In the genomic region with DNA sequence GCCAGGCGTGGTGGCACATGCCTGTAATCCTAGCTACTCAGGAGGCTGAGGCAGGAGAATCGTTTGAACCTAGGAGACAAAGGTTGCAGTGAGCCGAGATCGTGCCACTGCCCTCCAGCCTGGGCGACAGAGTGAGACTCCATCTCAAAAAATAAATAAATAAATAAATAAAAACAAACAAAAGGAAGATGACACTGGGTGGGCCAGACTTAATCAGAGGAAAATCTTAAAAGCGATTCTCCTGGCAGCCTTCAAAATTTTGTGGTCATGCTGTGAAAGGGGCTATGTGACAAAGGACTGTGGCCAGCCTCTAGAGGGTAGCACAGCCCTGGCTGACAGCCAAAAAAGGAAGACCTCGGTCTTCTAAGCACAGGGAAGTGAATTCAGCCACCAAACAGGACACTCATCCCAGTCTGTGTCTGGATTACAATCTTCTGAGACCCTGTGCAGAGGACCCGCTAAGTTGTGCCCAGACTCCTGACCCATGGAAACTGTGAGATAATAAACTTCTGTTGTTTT, we compare ENCODE assay signal across 21 cellular contexts.
A peak's percentile ranks its signal among the peaks of the same experiment; 100 is the strongest.
DNase-seq lines count a peak whose midpoint lies in the region; ATAC-seq, FAIRE-seq and TF ChIP-seq lines count a peak whose summit lies in the region.
"Had no signal": no experiment of that assay in that cellular context is flagged by ENCODE, and none has a peak within 500 bp of the region (broad histone marks: within the 10 kb centered on the region; RNA-seq: fewer than 3 reads in every experiment).

No MANE protein-coding gene starts in this region.

- H3K4me3 ChIP-seq in K562 = no peak overlapping the region
- H3K4me3 ChIP-seq: smooth muscle cell, upper lobe of left lung had no signal

- no peaks in the 10 kb centered on the region for H3K9me3 Mint-ChIP-seq in progenitor cell of endocrine pancreas (ENCODE audit: low read depth)
- H3K9me3 Mint-ChIP-seq: brain had no signal

- no peak for TF ChIP-seq POLR2A in K562 (conservative IDR thresholded peaks at IDR 0.05)

- no peaks in the 10 kb centered on the region for H3K79me2 ChIP-seq in K562 (ENCODE audit: control insufficient read depth, insufficient read depth, low read length)

- peaks cover 19% of the 10 kb centered on the region for H3K4me1 Mint-ChIP-seq in progenitor cell of endocrine pancreas (ENCODE audit: low read depth)
- H3K4me1 Mint-ChIP-seq: brain had no signal

- H3K9me3 ChIP-seq in K562 (replicated peaks; ENCODE audit: control insufficient read depth, insufficient read depth, low read depth, low read length) = no peaks in the 10 kb centered on the region
- H3K9me3 ChIP-seq: upper lobe of left lung had no signal

- H3K4me3 Mint-ChIP-seq in progenitor cell of endocrine pancreas (ENCODE audit: low read depth) = no peak overlapping the region
- H3K4me3 Mint-ChIP-seq: activated naive CD8-positive, alpha-beta T cell; brain had no signal

- no peak for TF ChIP-seq EP300 in K562 (IDR thresholded peaks at IDR 0.05; ENCODE audit: low read length)

- no peaks in the 10 kb centered on the region for H3K9me1 ChIP-seq in K562 (ENCODE audit: control insufficient read depth, insufficient read depth, low read length)

- H3K4me1 ChIP-seq in K562 (replicated peaks in 1 of 2; ENCODE audit: control insufficient read depth in 2 of 2, insufficient read depth in 2 of 2, low read length in 2 of 2) = no peaks in the 10 kb centered on the region
- H3K4me1 ChIP-seq: upper lobe of left lung had no signal

- no peaks in the 10 kb centered on the region for H3K27me3 ChIP-seq in K562 (ENCODE audit: control insufficient read depth in 2 of 2, insufficient read depth in 2 of 2, low read length in 2 of 2)
- H3K27me3 ChIP-seq: upper lobe of left lung had no signal

- DNase-seq in SHP77 (lab: John Stamatoyannopoulos, UW) (peak; percentile 18 to 51), SHP77 treated with DMSO at 0.1 percent for 48 hours (lab: John Stamatoyannopoulos, UW) (no peak), NCI-H146 (lab: John Stamatoyannopoulos, UW) (peak; percentile 59), K562 (ENCODE audit: extremely low read depth in 1 of 4, low spot score in 3 of 4) (peak; percentile 8 to 58 (median 22)), progenitor cell of endocrine pancreas (ENCODE audit: low spot score, unreplicated experiment) (no peak), NCI-H2107 treated with DMSO at 0.1 percent for 48 hours (lab: John Stamatoyannopoulos, UW; ENCODE audit: unreplicated experiment) (no peak), GM10266 (ENCODE audit: extremely low spot score) (no peak)
- DNase-seq: activated CD4-positive, alpha-beta T cell treated with anti-CD3 and anti-CD28 coated beads, Interleukin-2, amount 50 U/mL, for 4 hours; activated T-cell treated with anti-CD3 and anti-CD28 coated beads, Interleukin-2, amount 50 U/mL, for 48 hours; COR-L47; hypothalamus; KG1; NCI-H1694 treated with DMSO at 0.1 percent for 48 hours; posterior cingulate gyrus; stimulated activated naive CD4-positive, alpha-beta T cell treated with Interleukin-2 at 50 U/mL for 16 hours; upper lobe of left lung had no signal

- no peaks in the 10 kb centered on the region for H3K27me3 Mint-ChIP-seq in progenitor cell of endocrine pancreas

- in situ Hi-C loops in K562 (cut with MboI) = loop anchor here (25.0 kb wide), 1 partner anchor 494 kb away; no protein-coding TSS in a partner anchor

- peak in 2 of 3 experiments; percentile 5 to 28; a peak in 1 of 6 replicates for TF ChIP-seq CTCF in K562 (IDR thresholded peaks at IDR 0.05 in 2 of 3, conservative IDR thresholded peaks at IDR 0.05 in 1 of 3; ENCODE audit: insufficient read depth in 2 of 3, low read depth in 1 of 3, low read length in 3 of 3)
- peak; percentile 46 for TF ChIP-seq CTCF in progenitor cell of endocrine pancreas (IDR thresholded peaks at IDR 0.05; ENCODE audit: unreplicated experiment)
- no peak for TF ChIP-seq CTCF in GM10266 (IDR thresholded peaks at IDR 0.05; ENCODE audit: control insufficient read depth, insufficient read depth, low read depth, missing control alignments)

- intact Hi-C loops in K562 (cut with micrococcal nuclease) = loop anchor here (10.0 kb wide), 1 partner anchor 497 kb away; no protein-coding TSS in a partner anchor

- BruUV-seq in K562 (replicated peaks; lab: Mats Ljungman, UMichigan) = no TSS peak

- no peaks in the 10 kb centered on the region for H3K36me3 Mint-ChIP-seq in progenitor cell of endocrine pancreas (ENCODE audit: insufficient read depth)
- H3K36me3 Mint-ChIP-seq: activated naive CD8-positive, alpha-beta T cell; brain had no signal

- no peak overlapping the region for H3K27ac Mint-ChIP-seq in progenitor cell of endocrine pancreas
- H3K27ac Mint-ChIP-seq: activated naive CD8-positive, alpha-beta T cell; brain had no signal

- H3K36me3 ChIP-seq in K562 (ENCODE audit: control insufficient read depth, insufficient read depth, low read length) = no peaks in the 10 kb centered on the region
- H3K36me3 ChIP-seq: upper lobe of left lung had no signal

- H3K27ac ChIP-seq in K562 (ENCODE audit: extremely low read depth, low read depth, low read length) = no peak overlapping the region
- H3K27ac ChIP-seq: upper lobe of left lung had no signal

- peak; percentile 80 for ATAC-seq in K562
- no peak for ATAC-seq in GM21515 (IDR thresholded peaks at IDR 0.05; ENCODE audit: unreplicated experiment)
- ATAC-seq: left lobe of liver had no signal

- CTCF ChIA-PET in K562 (lab: Yijun Ruan, JAX; ENCODE audit: low intra/inter-chr PET ratio) = no interaction called here

- POLR2A ChIA-PET in K562 (lab: Yijun Ruan, JAX) = interaction anchor here (1.4 kb wide), 1 partner anchor 12 kb away, joined by 3 read pairs; no protein-coding TSS in a partner anchor

- WGBS in K562 (ENCODE audit: insufficient coverage, low coverage, missing lambda C conversion rate) = 29% methylated on average over 8 of the region's 8 CpGs

- no peaks in the 10 kb centered on the region; the same call in 1 of the 2 replicates for H4K20me1 ChIP-seq in K562 (replicated peaks; ENCODE audit: control insufficient read depth, insufficient read depth, low read length)

- H2AFZ ChIP-seq in K562 (ENCODE audit: low read depth, low read length) = no peak overlapping the region

- H3K4me2 ChIP-seq in K562 (ENCODE audit: insufficient read depth, low read length) = no peak overlapping the region
- H3K4me2 ChIP-seq: smooth muscle cell had no signal

- peak in 1 of 2 experiments; percentile 3; a peak in 1 of 4 replicates for TF ChIP-seq RAD21 in K562 (CRISPR knock-in tag; conservative IDR thresholded peaks at IDR 0.05 in 1 of 2, IDR thresholded peaks at IDR 0.05 in 1 of 2)

- FAIRE-seq in K562 (lab: Jason Lieb, UNC) = peak; percentile 35

- H3K9ac ChIP-seq in K562 (ENCODE audit: insufficient read depth in 1 of 2, low read depth in 2 of 2, low read length in 2 of 2) = no peak overlapping the region

TF ChIP-seq in K562, 482 proteins besides CTCF, POLR2A, EP300 and RAD21:
- peak; percentile 93 for TF ChIP-seq NFIC (IDR thresholded peaks at IDR 0.05)
- TF ChIP-seq ZNF134 (CRISPR knock-in tag; conservative IDR thresholded peaks at IDR 0.05) = peak; percentile 88
- TF ChIP-seq HNRNPL (IDR thresholded peaks at IDR 0.05; ENCODE audit: low read depth, low read length) = no peak
- peak; percentile 30; the same call in 1 of the 2 replicates for TF ChIP-seq NFIX (CRISPR knock-in tag; IDR thresholded peaks at IDR 0.05; ENCODE audit: low read depth)
- TF ChIP-seq EWSR1 (IDR thresholded peaks at IDR 0.05; ENCODE audit: borderline replicate concordance, low read depth, partially characterized antibody) = no peak

Comparison
In these comparisons a context has a peak if more than half of its experiments do, and no peak if none do; other contexts are left out.
1. DNase-seq: peak in SHP77 (2 of 2), NCI-H146 (single experiment) and K562 (4 of 4); none in SHP77 treated with DMSO at 0.1 percent for 48 hours (single experiment), progenitor cell of endocrine pancreas (single experiment), NCI-H2107 treated with DMSO at 0.1 percent for 48 hours (single experiment) and GM10266 (single experiment).